17 cellular contexts compared by ENCODE assay signal in genomic region chr2:171550613-171551012, GRCh38.
DNase-seq lines count a peak whose midpoint lies in the region; ATAC-seq and FAIRE-seq lines count a peak whose summit lies in the region.
"Had no signal": no experiment of that assay in that cellular context is flagged by ENCODE, and none has a peak within 500 bp of the region (broad histone marks: within the 10 kb centered on the region; RNA-seq: fewer than 3 reads in every experiment).

No MANE protein-coding gene starts in this region.

- H3K4me1 Mint-ChIP-seq in stimulated activated effector memory CD8-positive, alpha-beta T cell treated with anti-CD3 and anti-CD28 coated beads, Interleukin-12 subunit alpha, Interleukin-12 subunit beta, amount 100 ng/mL, for 72 hours, result no peaks in the 10 kb centered on the region
- H3K4me1 Mint-ChIP-seq: CD4-positive, alpha-beta memory T cell had no signal

- H3K27ac Mint-ChIP-seq in stimulated activated effector memory CD8-positive, alpha-beta T cell treated with anti-CD3 and anti-CD28 coated beads, Interleukin-12 subunit alpha, Interleukin-12 subunit beta, amount 100 ng/mL, for 72 hours, result no peak overlapping the region
- H3K27ac Mint-ChIP-seq: GM23338, IgD-negative memory B cell had no signal

- H3K36me3 Mint-ChIP-seq in stimulated activated effector memory CD8-positive, alpha-beta T cell treated with anti-CD3 and anti-CD28 coated beads, Interleukin-12 subunit alpha, Interleukin-12 subunit beta, amount 100 ng/mL, for 72 hours, result no peaks in the 10 kb centered on the region
- H3K36me3 Mint-ChIP-seq: CD4-positive, alpha-beta memory T cell; IgD-negative memory B cell had no signal

- no peak for ATAC-seq in stimulated activated effector memory CD8-positive, alpha-beta T cell treated with anti-CD3 and anti-CD28 coated beads, Interleukin-12 subunit alpha, Interleukin-12 subunit beta, amount 100 ng/mL, for 72 hours
- ATAC-seq: GM23338 had no signal

- no peak overlapping the region for H3K4me3 Mint-ChIP-seq in stimulated activated effector memory CD8-positive, alpha-beta T cell treated with anti-CD3 and anti-CD28 coated beads, Interleukin-12 subunit alpha, Interleukin-12 subunit beta, amount 100 ng/mL, for 72 hours
- H3K4me3 Mint-ChIP-seq: CD4-positive, alpha-beta memory T cell; GM23338; IgD-negative memory B cell had no signal

- no peaks in the 10 kb centered on the region for H3K9me3 Mint-ChIP-seq in stimulated activated effector memory CD8-positive, alpha-beta T cell treated with anti-CD3 and anti-CD28 coated beads, Interleukin-12 subunit alpha, Interleukin-12 subunit beta, amount 100 ng/mL, for 72 hours
- H3K9me3 Mint-ChIP-seq: CD4-positive, alpha-beta memory T cell; GM23338; IgD-negative memory B cell had no signal

- DNase-seq in HTR-8/SVneo (ENCODE audit: insufficient read length, low spot score), result peak; percentile 48
- DNase-seq in dedifferentiated amniotic fluid mesenchymal stem cell (ENCODE audit: extremely low spot score), result peak; percentile 20
- no peak for DNase-seq in NCI-H146 (lab: John Stamatoyannopoulos, UW)
- no peak for DNase-seq in activated T-cell treated with anti-CD3 and anti-CD28 coated beads, Interleukin-2, amount 50 U/mL, for 1 hour
- no peak for DNase-seq in NCI-H1092 treated with DMSO at 0.1 percent for 48 hours (lab: John Stamatoyannopoulos, UW)
- DNase-seq in stimulated activated effector memory CD8-positive, alpha-beta T cell treated with anti-CD3 and anti-CD28 coated beads, Interleukin-12 subunit alpha, Interleukin-12 subunit beta, amount 100 ng/mL, for 72 hours (ENCODE audit: low spot score in 2 of 2), result no peak
- DNase-seq: Calu3; CD4-positive, alpha-beta memory T cell; DMS79 treated with DMSO at 0.1 percent for 48 hours; Kasumi-1; NCI-H1930; NCI-H446 treated with DMSO at 0.1 percent for 48 hours; NK-92 treated with Interleukin-12 subunit alpha and Interleukin-12 subunit beta, amount 100 ng/mL, for 24 hours; SHP77 treated with DMSO at 0.1 percent for 48 hours had no signal

- FAIRE-seq in G401.6 (lab: Jason Lieb, UNC), result peak; percentile 21
- FAIRE-seq in HTR-8/SVneo (lab: Jason Lieb, UNC), result peak; percentile 38

Comparison
In these comparisons a context has a peak if more than half of its experiments do, and no peak if none do; other contexts are left out.
1. DNase-seq: peak in HTR-8/SVneo (single experiment) and dedifferentiated amniotic fluid mesenchymal stem cell (single experiment); none in NCI-H146 (single experiment), activated T-cell treated with anti-CD3 and anti-CD28 coated beads, Interleukin-2, amount 50 U/mL, for 1 hour (single experiment), NCI-H1092 treated with DMSO at 0.1 percent for 48 hours (single experiment) and stimulated activated effector memory CD8-positive, alpha-beta T cell treated with anti-CD3 and anti-CD28 coated beads, Interleukin-12 subunit alpha, Interleukin-12 subunit beta, amount 100 ng/mL, for 72 hours (0 of 2).